Comparison of ENCODE assay signal across 9 cellular contexts in the genomic region with DNA sequence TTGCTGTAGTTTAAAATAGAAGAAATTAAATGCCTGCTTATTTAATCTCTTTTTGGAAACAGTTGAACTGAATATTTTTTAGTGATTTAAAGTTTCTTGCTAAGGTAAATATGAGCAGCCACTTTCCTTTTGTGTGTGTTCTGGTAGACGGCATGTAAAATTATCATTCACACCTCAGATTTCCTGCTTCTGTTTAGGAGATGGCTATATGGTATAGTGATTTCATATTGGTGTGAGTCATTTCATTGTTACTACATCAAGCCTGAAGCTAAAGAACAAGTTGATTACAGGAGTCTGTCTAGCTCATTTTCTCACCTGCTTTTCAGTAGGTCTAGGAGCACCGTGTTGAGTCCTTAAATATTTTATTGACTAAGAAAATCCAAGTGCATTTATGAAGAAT. TPM values are rescaled to one million over a fixed set of nuclear protein-coding genes. Genes with fewer than 3 reads are reported as not detected.
DNase-seq lines count a peak whose midpoint lies in the region; ATAC-seq and TF ChIP-seq lines count a peak whose summit lies in the region.
"Had no signal": no experiment of that assay in that cellular context is flagged by ENCODE, and none has a peak within 500 bp of the region (broad histone marks: within the 10 kb centered on the region; RNA-seq: fewer than 3 reads in every experiment).

No MANE protein-coding gene starts in this region.

- no peaks in the 10 kb centered on the region for H3K36me3 Mint-ChIP-seq in activated naive CD4-positive, alpha-beta T cell treated with anti-CD3 and anti-CD28 coated beads for 36 hours (ENCODE audit: low read depth)
- no peaks in the 10 kb centered on the region for H3K36me3 Mint-ChIP-seq in type B pancreatic cell

- CTCF ChIA-PET in activated naive CD4-positive, alpha-beta T cell treated with anti-CD3 and anti-CD28 coated beads for 36 hours (lab: Charles Lee) = interaction anchor here (0.6 to 1.1 kb wide), 5 partner anchors 9 to 301 kb away, joined by 3 to 5 read pairs (median 3); no protein-coding TSS in a partner anchor
- CTCF ChIA-PET in OCI-LY7 (lab: Charles Lee; ENCODE audit: unreplicated experiment) = no interaction called here

- peak overlapping the region; percentile 18 for H3K4me3 ChIP-seq in OCI-LY7 (ENCODE audit: low read depth, low read length, poor library complexity, severe bottlenecking)

- DNase-seq in activated naive CD4-positive, alpha-beta T cell treated with anti-CD3 and anti-CD28 coated beads for 36 hours = peak; percentile 20
- DNase-seq in activated naive CD4-positive, alpha-beta T cell treated with Interleukin-2 at 50 U/mL for 16 hours = no peak
- DNase-seq in OCI-LY7 (ENCODE audit: low spot score) = no peak
- DNase-seq in epithelial cell of prostate (ENCODE audit: low read depth, low spot score) = peak; percentile 43
- no peak for DNase-seq in type B pancreatic cell (ENCODE audit: extremely low spot score, unreplicated experiment)
- no peak for DNase-seq in NCI-H446 treated with DMSO at 0.1 percent for 48 hours (lab: John Stamatoyannopoulos, UW)
- no peak for DNase-seq in NCI-H774 (lab: John Stamatoyannopoulos, UW)
- DNase-seq: NCI-H446 had no signal

- no peaks in the 10 kb centered on the region for H3K36me3 ChIP-seq in OCI-LY7 (ENCODE audit: insufficient read depth, low read length)

- H3K27ac ChIP-seq in OCI-LY7 (ENCODE audit: low read depth, low read length, poor library complexity, severe bottlenecking) (no peak overlapping the region), epithelial cell of prostate (peak overlapping the region; percentile 59)

- POLR2A ChIA-PET in OCI-LY7 (lab: Charles Lee) = interaction anchor here (0.7 to 3.0 kb wide), 2 partner anchors 10 to 14 kb away, joined by 3 to 11 read pairs; no protein-coding TSS in a partner anchor

- no peaks in the 10 kb centered on the region for H3K9me3 Mint-ChIP-seq in activated naive CD4-positive, alpha-beta T cell treated with anti-CD3 and anti-CD28 coated beads for 36 hours
- H3K9me3 Mint-ChIP-seq in type B pancreatic cell = no peaks in the 10 kb centered on the region

- ATAC-seq in GM21526 (IDR thresholded peaks at IDR 0.05; ENCODE audit: low FRiP score, unreplicated experiment) = no peak

- peaks cover 42% of the 10 kb centered on the region for H3K4me1 ChIP-seq in OCI-LY7 (ENCODE audit: insufficient read depth, low read length, poor library complexity, severe bottlenecking)

- no peak overlapping the region for H2AFZ ChIP-seq in OCI-LY7 (ENCODE audit: low read length)

- TF ChIP-seq CTCF in OCI-LY7 (conservative IDR thresholded peaks at IDR 0.05; ENCODE audit: low read length) (no peak), type B pancreatic cell (conservative IDR thresholded peaks at IDR 0.05) (no peak)

- peak overlapping the region; percentile 63 for H3K27ac Mint-ChIP-seq in activated naive CD4-positive, alpha-beta T cell treated with anti-CD3 and anti-CD28 coated beads for 36 hours
- H3K27ac Mint-ChIP-seq in type B pancreatic cell = peak overlapping the region; percentile 74

- H3K9me3 ChIP-seq in OCI-LY7 (ENCODE audit: low read length) = no peaks in the 10 kb centered on the region

- intact Hi-C loops in activated naive CD4-positive, alpha-beta T cell treated with anti-CD3 and anti-CD28 coated beads for 36 hours (cut with micrococcal nuclease) = loop anchor here (1.0 to 2.0 kb wide), 5 partner anchors 9 to 168 kb away; partner anchors contain the start of gene LMLN
- intact Hi-C loops in OCI-LY7 (cut with micrococcal nuclease; ENCODE audit: unreplicated experiment) = no loop called here

- peak overlapping the region; percentile 42 for H3K4me3 Mint-ChIP-seq in activated naive CD4-positive, alpha-beta T cell treated with anti-CD3 and anti-CD28 coated beads for 36 hours
- H3K4me3 Mint-ChIP-seq in type B pancreatic cell = peak overlapping the region; percentile 81

- H3K79me2 ChIP-seq in OCI-LY7 (ENCODE audit: insufficient read depth, low read depth, low read length) = peaks cover 58% of the 10 kb centered on the region

- no TSS peak for BruUV-seq in OCI-LY7 (replicated peaks; lab: Mats Ljungman, UMichigan)

- peaks cover 8% of the 10 kb centered on the region; the same call in 1 of the 2 replicates for H4K20me1 ChIP-seq in OCI-LY7 (ENCODE audit: insufficient read depth, low read length)

- peaks cover 49% of the 10 kb centered on the region for H3K4me1 Mint-ChIP-seq in activated naive CD4-positive, alpha-beta T cell treated with anti-CD3 and anti-CD28 coated beads for 36 hours (ENCODE audit: low read depth)
- H3K4me1 Mint-ChIP-seq in type B pancreatic cell (ENCODE audit: unreplicated experiment) = peaks cover 20% of the 10 kb centered on the region

- peak overlapping the region; percentile 69 for H3K4me2 ChIP-seq in OCI-LY7 (ENCODE audit: low read length)

- no peaks in the 10 kb centered on the region for H3K27me3 Mint-ChIP-seq in activated naive CD4-positive, alpha-beta T cell treated with anti-CD3 and anti-CD28 coated beads for 36 hours (ENCODE audit: low read depth)
- H3K27me3 Mint-ChIP-seq in type B pancreatic cell = no peaks in the 10 kb centered on the region

- no peaks in the 10 kb centered on the region for H3K9me2 ChIP-seq in OCI-LY7 (ENCODE audit: insufficient read depth, low read length)

RNA-seq across cellular contexts. Expression of gene LRCH3, which starts 2.2 kb away (rescaled TPM):
- total RNA-seq in activated naive CD4-positive, alpha-beta T cell treated with anti-CD3 and anti-CD28 coated beads for 36 hours = 10 to 100 TPM; 30.8 to 36.0 TPM
- 39.0 and 44.2 TPM in 2 replicates for total RNA-seq in OCI-LY7 (2014; rRNA removed; shearing (Covaris generic))
- total RNA-seq in OCI-LY7 (2022) (52.6 and 53.0 TPM in 2 replicates), type B pancreatic cell (ENCODE audit: low replicate concordance) (49.7 and 58.7 TPM in 2 replicates)

RNA-seq across cellular contexts. Expression of gene FYTTD1, which starts 43.6 kb away (rescaled TPM):
- 10 to 100 TPM; 25.1 to 27.6 TPM for total RNA-seq in activated naive CD4-positive, alpha-beta T cell treated with anti-CD3 and anti-CD28 coated beads for 36 hours
- 47.6 and 63.8 TPM in 2 replicates for total RNA-seq in OCI-LY7 (2014; rRNA removed; shearing (Covaris generic))
- total RNA-seq in OCI-LY7 (2022) (49.2 and 57.8 TPM in 2 replicates), type B pancreatic cell (ENCODE audit: low replicate concordance) (52.1 and 58.8 TPM in 2 replicates)

RNA-seq across cellular contexts. Expression of gene RUBCN, which starts 56.5 kb away (rescaled TPM):
- 10 to 100 TPM; 20.8 to 22.0 TPM for total RNA-seq in activated naive CD4-positive, alpha-beta T cell treated with anti-CD3 and anti-CD28 coated beads for 36 hours
- total RNA-seq in OCI-LY7 (2014; rRNA removed; shearing (Covaris generic)) = 37.1 and 45.1 TPM in 2 replicates
- total RNA-seq in OCI-LY7 (2022) = 48.4 and 56.7 TPM in 2 replicates
- 26.7 and 33.2 TPM in 2 replicates for total RNA-seq in type B pancreatic cell (ENCODE audit: low replicate concordance)

Comparison
In these comparisons a context has a peak if more than half of its experiments do, and no peak if none do; other contexts are left out.
1. DNase-seq: peak in activated naive CD4-positive, alpha-beta T cell treated with anti-CD3 and anti-CD28 coated beads for 36 hours (single experiment) and epithelial cell of prostate (single experiment); none in activated naive CD4-positive, alpha-beta T cell treated with Interleukin-2 at 50 U/mL for 16 hours (single experiment), OCI-LY7 (single experiment), type B pancreatic cell (single experiment), NCI-H446 treated with DMSO at 0.1 percent for 48 hours (single experiment) and NCI-H774 (single experiment).